ENCODE assay signal across 4 cellular contexts in genomic region chr12:95677782-95678181, GRCh38.
A peak's percentile ranks its signal among the peaks of the same experiment; 100 is the strongest.
DNase-seq lines count a peak whose midpoint lies in the region; ATAC-seq, FAIRE-seq and TF ChIP-seq lines count a peak whose summit lies in the region.
"Not testable (repeated sequence)": the region's sequence is repeated elsewhere in the genome, so short reads cannot be mapped to it uniquely, and the experiment has no call there.

No MANE protein-coding gene starts in this region.

- H3K9me1 ChIP-seq in K562 (ENCODE audit: control insufficient read depth, insufficient read depth, low read length) = not testable (repeated sequence)

- in situ Hi-C loops in K562 (cut with MboI) = not testable (repeated sequence)

- not testable (repeated sequence) for TF ChIP-seq CTCF in HEK293 (tag by site-specific recombination; IDR thresholded peaks at IDR 0.05); K562 (IDR thresholded peaks at IDR 0.05 in 2 of 3, conservative IDR thresholded peaks at IDR 0.05 in 1 of 3; ENCODE audit: insufficient read depth in 2 of 3, low read depth in 1 of 3, low read length in 3 of 3); left ventricle myocardium inferior (IDR thresholded peaks at IDR 0.05; ENCODE audit: borderline replicate concordance); osteocyte (IDR thresholded peaks at IDR 0.05)

- POLR2A ChIA-PET in HEK293 (lab: Yijun Ruan, JAX); K562 (lab: Yijun Ruan, JAX): not testable (repeated sequence)

- H3K36me3 Mint-ChIP-seq in osteocyte (ENCODE audit: unreplicated experiment) = peaks cover 73% of the 10 kb centered on the region

- intact Hi-C loops in K562 (cut with micrococcal nuclease); left ventricle myocardium inferior (cut with micrococcal nuclease): not testable (repeated sequence)

- not testable (repeated sequence) for H3K4me2 ChIP-seq in K562 (ENCODE audit: insufficient read depth, low read length)

- CTCF ChIA-PET in HEK293 (lab: Yijun Ruan, JAX); K562 (lab: Yijun Ruan, JAX; ENCODE audit: low intra/inter-chr PET ratio): not testable (repeated sequence)

- H3K36me3 ChIP-seq in HEK293 (ENCODE audit: control insufficient read depth in 2 of 2, insufficient read depth in 1 of 2, low read length in 2 of 2); K562 (ENCODE audit: control insufficient read depth, insufficient read depth, low read length): not testable (repeated sequence)
- peaks cover 45% of the 10 kb centered on the region for H3K36me3 ChIP-seq in left ventricle myocardium inferior

- not testable (repeated sequence) for H3K9me3 Mint-ChIP-seq in osteocyte (ENCODE audit: unreplicated experiment)

- BruUV-seq in K562 (replicated peaks; lab: Mats Ljungman, UMichigan) = not testable (repeated sequence)

- TF ChIP-seq EP300 in K562 (IDR thresholded peaks at IDR 0.05; ENCODE audit: low read length) = not testable (repeated sequence)

- not testable (repeated sequence) for H3K9me3 ChIP-seq in HEK293 (ENCODE audit: control insufficient read depth, insufficient read depth, low read depth, low read length); K562 (replicated peaks; ENCODE audit: control insufficient read depth, insufficient read depth, low read depth, low read length)
- H3K9me3 ChIP-seq in left ventricle myocardium inferior (replicated peaks) = peaks cover 11% of the 10 kb centered on the region

- TF ChIP-seq POLR2A in K562 (conservative IDR thresholded peaks at IDR 0.05) = not testable (repeated sequence)

- peaks cover 32% of the 10 kb centered on the region for H3K4me1 Mint-ChIP-seq in osteocyte (ENCODE audit: unreplicated experiment)

- not testable (repeated sequence) for H3K4me3 ChIP-seq in HEK293 (ENCODE audit: low read depth, low read length); K562; left ventricle myocardium inferior

- not testable (repeated sequence) for H3K79me2 ChIP-seq in K562 (ENCODE audit: control insufficient read depth, insufficient read depth, low read length)

- DNase-seq in K562 (ENCODE audit: extremely low read depth in 1 of 4, low spot score in 3 of 4); left ventricle myocardium inferior; osteocyte (ENCODE audit: extremely low spot score, unreplicated experiment): not testable (repeated sequence)

- not testable (repeated sequence) for H3K27ac ChIP-seq in HEK293 (ENCODE audit: extremely low read depth, low read depth, low read length); K562 (ENCODE audit: extremely low read depth, low read depth, low read length)
- H3K27ac ChIP-seq in left ventricle myocardium inferior (replicated peaks) = peak overlapping the region; percentile 33

- ATAC-seq in K562 = not testable (repeated sequence)

- H3K27me3 ChIP-seq in K562 (ENCODE audit: control insufficient read depth in 2 of 2, insufficient read depth in 2 of 2, low read length in 2 of 2); left ventricle myocardium inferior (ENCODE audit: low read depth): not testable (repeated sequence)

- H3K27ac Mint-ChIP-seq in osteocyte (ENCODE audit: unreplicated experiment) = peak overlapping the region; percentile 18

- not testable (repeated sequence) for H3K4me3 Mint-ChIP-seq in osteocyte (ENCODE audit: unreplicated experiment)

- not testable (repeated sequence) for TF ChIP-seq RAD21 in K562 (CRISPR knock-in tag; conservative IDR thresholded peaks at IDR 0.05 in 1 of 2, IDR thresholded peaks at IDR 0.05 in 1 of 2)

- not testable (repeated sequence) for H4K20me1 ChIP-seq in K562 (replicated peaks; ENCODE audit: control insufficient read depth, insufficient read depth, low read length)

- not testable (repeated sequence) for FAIRE-seq in K562 (lab: Jason Lieb, UNC)

- H3K9ac ChIP-seq in K562 (ENCODE audit: insufficient read depth in 1 of 2, low read depth in 2 of 2, low read length in 2 of 2) = not testable (repeated sequence)

- WGBS in K562 (ENCODE audit: insufficient coverage, low coverage, missing lambda C conversion rate) = 13% methylated on average over 3 of the region's 3 CpGs

- H3K27me3 Mint-ChIP-seq in osteocyte (ENCODE audit: unreplicated experiment) = not testable (repeated sequence)

- not testable (repeated sequence) for H2AFZ ChIP-seq in K562 (ENCODE audit: low read depth, low read length)

- peaks cover 18% of the 10 kb centered on the region for H3K4me1 ChIP-seq in HEK293 (ENCODE audit: control insufficient read depth, insufficient read depth, low read length)
- H3K4me1 ChIP-seq in K562 (replicated peaks in 1 of 2; ENCODE audit: control insufficient read depth in 2 of 2, insufficient read depth in 2 of 2, low read length in 2 of 2) = not testable (repeated sequence)
- H3K4me1 ChIP-seq in left ventricle myocardium inferior = peaks cover 36% of the 10 kb centered on the region

TF ChIP-seq in HEK293, 187 proteins besides CTCF, POLR2A, EP300 and RAD21:
- TF ChIP-seq ZNF146 (tag by site-specific recombination; IDR thresholded peaks at IDR 0.05) = peak; percentile 85
- TF ChIP-seq ZNF580 (tag by site-specific recombination; IDR thresholded peaks at IDR 0.05) = 0 out of 2 replicates have a peak, but pooled peaks have one; percentile 66

TF ChIP-seq in K562, 482 proteins besides CTCF, POLR2A, EP300 and RAD21:
- peak; percentile 32 for TF ChIP-seq ZNF146 (CRISPR knock-in tag; IDR thresholded peaks at IDR 0.05; ENCODE audit: unreplicated experiment)
